Comparison of ENCODE assay signal across 16 cellular contexts in the genomic region with DNA sequence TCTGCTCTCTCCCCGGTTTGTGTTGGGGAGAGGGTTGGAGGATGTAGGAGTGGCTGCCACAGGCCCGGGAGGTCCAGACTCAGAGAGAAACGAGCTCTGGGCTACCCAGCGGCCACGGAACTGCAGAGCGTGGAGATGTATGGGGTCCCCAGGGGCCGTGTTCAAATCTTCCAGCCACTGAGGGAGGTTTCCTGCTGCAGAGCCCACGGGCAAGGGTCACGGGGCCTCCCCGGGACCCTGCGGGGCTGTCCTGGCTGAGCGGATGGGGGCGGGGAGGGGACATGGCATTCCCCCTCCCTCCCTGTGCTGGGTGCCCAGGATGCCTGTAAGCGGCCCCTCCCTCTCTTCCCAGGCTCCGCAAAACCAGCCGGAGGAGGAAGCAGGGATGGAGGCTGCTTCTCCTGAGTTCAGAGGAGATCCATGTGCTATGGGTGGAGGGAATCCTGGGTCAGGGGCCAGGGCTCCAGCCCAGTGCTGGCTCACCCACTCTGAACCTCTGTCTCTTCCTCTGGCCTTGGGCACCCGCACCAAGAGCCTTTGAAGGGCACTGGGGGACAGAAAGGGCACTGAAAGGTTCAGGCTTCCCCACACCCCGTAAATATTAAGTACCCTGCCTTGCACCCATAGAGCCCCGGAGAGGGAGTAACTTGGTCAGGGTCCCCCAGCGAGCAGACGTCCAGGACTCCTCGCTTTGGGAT. TPM values are rescaled to one million over a fixed set of nuclear protein-coding genes. Genes with fewer than 3 reads are reported as not detected.
A peak's percentile ranks its signal among the peaks of the same experiment; 100 is the strongest.
DNase-seq lines count a peak whose midpoint lies in the region; ATAC-seq, FAIRE-seq and TF ChIP-seq lines count a peak whose summit lies in the region.
"Had no signal": no experiment of that assay in that cellular context is flagged by ENCODE, and none has a peak within 500 bp of the region (broad histone marks: within the 10 kb centered on the region; RNA-seq: fewer than 3 reads in every experiment).

No MANE protein-coding gene starts in this region.

- in situ Hi-C loops in mammary epithelial cell (cut with MboI; ENCODE audit: low sequenced_read_pairs in 2 of 2) = no loop called here

- no peak for TF ChIP-seq EP300 in gastroesophageal sphincter (IDR thresholded peaks at IDR 0.05)

- peak overlapping the region in 1 of 3 donors; percentile 22 for H3K4me3 ChIP-seq in breast epithelium
- H3K4me3 ChIP-seq in mammary epithelial cell (replicated peaks in 1 of 3; ENCODE audit: insufficient read depth in 1 of 3, low read depth in 2 of 3, low read length in 3 of 3) = no peak overlapping the region
- H3K4me3 ChIP-seq in gastroesophageal sphincter = no peak overlapping the region
- H3K4me3 ChIP-seq: SJSA1 had no signal

- DNase-seq in breast epithelium (ENCODE audit: low spot score in 2 of 2) (no peak), mammary epithelial cell (no peak), osteocyte (ENCODE audit: extremely low spot score, unreplicated experiment) (no peak), urothelium cell line (ENCODE audit: low spot score) (peak; percentile 40), 8988T (no peak)
- no peak for DNase-seq in activated naive CD8-positive, alpha-beta T cell treated with anti-CD3 and anti-CD28 coated beads, Interleukin-2, amount 50 U/mL, for 24 hours
- DNase-seq: activated CD4-positive, alpha-beta T cell treated with anti-CD3 and anti-CD28 coated beads, Interleukin-2, amount 50 U/mL, for 48 hours; DMS79; Kasumi-1; NCI-H2171 treated with DMSO at 0.1 percent for 48 hours had no signal

- peaks cover 9% of the 10 kb centered on the region for H3K79me2 ChIP-seq in mammary epithelial cell (ENCODE audit: insufficient read depth, low read length)

- dilution Hi-C loops in mammary epithelial cell (cut with HindIII; ENCODE audit: low sequenced_read_pairs) = no loop called here

- TF ChIP-seq CTCF in breast epithelium (IDR thresholded peaks at IDR 0.05) (no peak), mammary epithelial cell (conservative IDR thresholded peaks at IDR 0.05 in 1 of 2, IDR thresholded peaks at IDR 0.05 in 1 of 2; ENCODE audit: extremely low read depth in 1 of 2, insufficient read depth in 1 of 2, low read depth in 1 of 2, low read length in 2 of 2) (no peak), gastroesophageal sphincter (IDR thresholded peaks at IDR 0.05) (no peak), osteocyte (IDR thresholded peaks at IDR 0.05) (no peak)

- ATAC-seq in gastroesophageal sphincter (peak; percentile 9), GM18873 (IDR thresholded peaks at IDR 0.05; ENCODE audit: low FRiP score, unreplicated experiment) (no peak)
- no peak for ATAC-seq in activated naive CD8-positive, alpha-beta T cell treated with anti-CD3 and anti-CD28 coated beads, Interleukin-2, amount 50 U/mL, for 24 hours

- peaks cover 0 to 4% of the 10 kb centered on the region in 2 donors for H3K4me1 ChIP-seq in breast epithelium
- no peaks in the 10 kb centered on the region for H3K4me1 ChIP-seq in mammary epithelial cell (ENCODE audit: insufficient read depth, low read length)
- peaks cover 0 to 92% (median 31%) of the 10 kb centered on the region in 3 donors for H3K4me1 ChIP-seq in gastroesophageal sphincter
- H3K4me1 ChIP-seq: SJSA1 had no signal

- CTCF ChIA-PET in mammary epithelial cell (lab: Charles Lee; ENCODE audit: low non-redundant PET) = no interaction called here

- peaks cover 8% of the 10 kb centered on the region for H3K36me3 Mint-ChIP-seq in osteocyte (ENCODE audit: unreplicated experiment)
- H3K36me3 Mint-ChIP-seq in activated naive CD8-positive, alpha-beta T cell treated with anti-CD3 and anti-CD28 coated beads, Interleukin-2, amount 50 U/mL, for 24 hours (ENCODE audit: low read depth) = peaks cover 5% of the 10 kb centered on the region

- no peaks in the 10 kb centered on the region for H4K20me1 ChIP-seq in mammary epithelial cell (ENCODE audit: insufficient read depth, low read length)

- H3K27me3 ChIP-seq in breast epithelium (no peaks in the 10 kb centered on the region), mammary epithelial cell (ENCODE audit: insufficient read depth, low read length) (no peaks in the 10 kb centered on the region), gastroesophageal sphincter (no peaks in the 10 kb centered on the region)
- H3K27me3 ChIP-seq: SJSA1 had no signal

- H3K4me1 Mint-ChIP-seq in osteocyte (ENCODE audit: unreplicated experiment) = peaks cover 39% of the 10 kb centered on the region
- H3K4me1 Mint-ChIP-seq in activated naive CD8-positive, alpha-beta T cell treated with anti-CD3 and anti-CD28 coated beads, Interleukin-2, amount 50 U/mL, for 24 hours = no peaks in the 10 kb centered on the region

- H3K9me3 ChIP-seq in breast epithelium (no peaks in the 10 kb centered on the region), mammary epithelial cell (replicated peaks; ENCODE audit: insufficient read depth, low read length) (no peaks in the 10 kb centered on the region), gastroesophageal sphincter (no peaks in the 10 kb centered on the region)
- H3K9me3 ChIP-seq: SJSA1 had no signal

- H3K9me3 Mint-ChIP-seq in osteocyte (ENCODE audit: unreplicated experiment) = no peaks in the 10 kb centered on the region
- H3K9me3 Mint-ChIP-seq in activated naive CD8-positive, alpha-beta T cell treated with anti-CD3 and anti-CD28 coated beads, Interleukin-2, amount 50 U/mL, for 24 hours = no peaks in the 10 kb centered on the region
- H3K9me3 Mint-ChIP-seq: neural crest cell had no signal

- H3K4me3 Mint-ChIP-seq in osteocyte (ENCODE audit: unreplicated experiment) = peak overlapping the region; percentile 18
- no peak overlapping the region for H3K4me3 Mint-ChIP-seq in activated naive CD8-positive, alpha-beta T cell treated with anti-CD3 and anti-CD28 coated beads, Interleukin-2, amount 50 U/mL, for 24 hours
- H3K4me3 Mint-ChIP-seq: neural crest cell had no signal

- BruUV-seq in mammary epithelial cell (replicated peaks; lab: Mats Ljungman, UMichigan) = no TSS peak

- no peak overlapping the region for H2AFZ ChIP-seq in mammary epithelial cell (ENCODE audit: low read depth, low read length)

- TF ChIP-seq POLR2A in breast epithelium (IDR thresholded peaks at IDR 0.05) (no peak), gastroesophageal sphincter (IDR thresholded peaks at IDR 0.05) (no peak)

- H3K27ac ChIP-seq in breast epithelium (peak overlapping the region; percentile 77 to 89), mammary epithelial cell (ENCODE audit: insufficient read depth, low read depth, low read length) (no peak overlapping the region), gastroesophageal sphincter (peak overlapping the region; percentile 12 to 92 (median 86))
- H3K27ac ChIP-seq: SJSA1 had no signal

- FAIRE-seq in urothelium cell line (lab: Jason Lieb, UNC) = no peak
- FAIRE-seq: A204.1, GM18507 had no signal

- H3K36me3 ChIP-seq in breast epithelium (peaks cover 4% of the 10 kb centered on the region), mammary epithelial cell (ENCODE audit: insufficient read depth, low read length) (peaks cover 11% of the 10 kb centered on the region), gastroesophageal sphincter (peaks cover 0 to 85% of the 10 kb centered on the region in 2 donors)

- WGBS in mammary epithelial cell (ENCODE audit: low coverage, missing lambda C conversion rate) = 85% methylated on average over 9 of the region's 22 CpGs
- WGBS in gastroesophageal sphincter (ENCODE audit: low coverage in 1 of 2), 2 donors = 48% methylated on average over 6 of the region's 22 CpGs; no CpG with 5 or more reads in 1 of the 2 donors

- H3K27ac Mint-ChIP-seq in osteocyte (ENCODE audit: unreplicated experiment) = peak overlapping the region; percentile 91
- no peak overlapping the region for H3K27ac Mint-ChIP-seq in activated naive CD8-positive, alpha-beta T cell treated with anti-CD3 and anti-CD28 coated beads, Interleukin-2, amount 50 U/mL, for 24 hours

- intact Hi-C loops in breast epithelium (cut with DNase I; ENCODE audit: low total_unique reads) (no loop called here), mammary epithelial cell (cut with micrococcal nuclease) (no loop called here)

- no peak overlapping the region for H3K9ac ChIP-seq in mammary epithelial cell (ENCODE audit: insufficient read depth, low read length)

- no peaks in the 10 kb centered on the region for H3K27me3 Mint-ChIP-seq in osteocyte (ENCODE audit: unreplicated experiment)
- no peaks in the 10 kb centered on the region for H3K27me3 Mint-ChIP-seq in activated naive CD8-positive, alpha-beta T cell treated with anti-CD3 and anti-CD28 coated beads, Interleukin-2, amount 50 U/mL, for 24 hours

- no peak overlapping the region for H3K4me2 ChIP-seq in mammary epithelial cell (ENCODE audit: insufficient read depth, low read depth, low read length)

RNA-seq across cellular contexts. Expression of a gene that starts 22.6 kb away (rescaled TPM):
- 1 to 10 TPM in 2 of 3 donors, not detected in 1; 2.0 to 6.7 TPM for total RNA-seq in breast epithelium
- 1 to 10 TPM in 1 of 2 donors, not detected in 1; 2.7 TPM for total RNA-seq in mammary epithelial cell
- polyA plus RNA-seq in mammary epithelial cell = 0.90 TPM
- not detected for polyA minus RNA-seq in mammary epithelial cell
- total RNA-seq in gastroesophageal sphincter = not detected
- total RNA-seq in osteocyte = not detected in 2 replicates
- total RNA-seq: neural crest cell, SJSA1 had no signal

RNA-seq across cellular contexts. Expression of a gene that starts 25.6 kb away (rescaled TPM):
- not detected for total RNA-seq in breast epithelium
- total RNA-seq in mammary epithelial cell = 1 to 10 TPM in 1 of 2 donors, not detected in 1; 2.7 TPM
- not detected for polyA plus RNA-seq in mammary epithelial cell
- not detected for polyA minus RNA-seq in mammary epithelial cell
- not detected for total RNA-seq in gastroesophageal sphincter
- total RNA-seq in osteocyte = not detected in 2 replicates
- total RNA-seq: neural crest cell, SJSA1 had no signal

RNA-seq across cellular contexts. Expression of a gene that starts 42.8 kb away (rescaled TPM):
- 10 to 100 TPM; 11.6 to 13.4 (median 12.2) TPM for total RNA-seq in breast epithelium
- 10 to 100 TPM; 11.7 to 14.7 TPM for total RNA-seq in mammary epithelial cell
- 11.0 TPM for polyA plus RNA-seq in mammary epithelial cell
- polyA minus RNA-seq in mammary epithelial cell = 3.4 TPM
- 10 to 100 TPM; 16.5 to 30.7 (median 20.3) TPM for total RNA-seq in gastroesophageal sphincter
- 10.0 and 10.8 TPM in 2 replicates for total RNA-seq in osteocyte

RNA-seq across cellular contexts. Expression of a gene that starts 48.4 kb away (rescaled TPM):
- total RNA-seq in breast epithelium (10 to 100 TPM; 15.8 to 28.7 (median 26.5) TPM), mammary epithelial cell (10 to 100 TPM; 49.8 to 55.0 TPM), gastroesophageal sphincter (10 to 100 TPM; 17.6 to 32.9 (median 23.0) TPM), osteocyte (45.3 and 49.5 TPM in 2 replicates)
- 35.3 TPM for polyA plus RNA-seq in mammary epithelial cell
- 46.5 TPM for polyA minus RNA-seq in mammary epithelial cell
